1 cellular context compared by ENCODE assay signal in the genomic region with DNA sequence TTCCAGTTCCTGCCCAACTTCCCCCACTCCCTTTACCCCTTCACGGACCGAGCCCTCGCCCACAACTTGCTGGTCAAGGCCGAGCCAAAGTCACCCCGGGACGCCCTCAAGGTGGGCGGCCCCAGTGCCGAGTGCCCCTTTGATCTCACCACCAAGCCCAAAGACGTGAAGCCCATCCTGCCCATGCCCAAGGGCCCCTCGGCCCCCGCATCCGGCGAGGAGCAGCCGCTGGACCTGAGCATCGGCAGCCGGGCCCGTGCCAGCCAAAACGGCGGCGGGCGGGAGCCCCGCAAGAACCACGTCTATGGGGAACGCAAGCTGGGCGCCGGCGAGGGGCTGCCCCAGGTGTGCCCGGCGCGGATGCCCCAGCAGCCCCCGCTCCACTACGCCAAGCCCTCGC.
TF ChIP-seq lines count a peak whose summit lies in the region.

No MANE protein-coding gene starts in this region.

TF ChIP-seq in H1, 55 proteins besides CTCF, POLR2A, EP300 and RAD21:
- TF ChIP-seq CREB1 (IDR thresholded peaks at IDR 0.05) = no peak
- TF ChIP-seq TAF7 (optimal IDR thresholded peaks at IDR 0.05; ENCODE audit: borderline replicate concordance, low read depth, low read length) = no peak
- TF ChIP-seq, protein P1, sequence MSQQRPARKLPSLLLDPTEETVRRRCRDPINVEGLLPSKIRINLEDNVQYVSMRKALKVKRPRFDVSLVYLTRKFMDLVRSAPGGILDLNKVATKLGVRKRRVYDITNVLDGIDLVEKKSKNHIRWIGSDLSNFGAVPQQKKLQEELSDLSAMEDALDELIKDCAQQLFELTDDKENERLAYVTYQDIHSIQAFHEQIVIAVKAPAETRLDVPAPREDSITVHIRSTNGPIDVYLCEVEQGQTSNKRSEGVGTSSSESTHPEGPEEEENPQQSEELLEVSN (IDR thresholded peaks at IDR 0.05) = no peak
- no peak for TF ChIP-seq JUND (IDR thresholded peaks at IDR 0.05; ENCODE audit: low read length)
- TF ChIP-seq SIN3A (conservative IDR thresholded peaks at IDR 0.05 in 1 of 2, IDR thresholded peaks at IDR 0.05 in 1 of 2; ENCODE audit: low read depth in 1 of 2, low read length in 2 of 2) = no peak
- no peak for TF ChIP-seq BACH1 (IDR thresholded peaks at IDR 0.05; ENCODE audit: low read length)
- no peak for TF ChIP-seq SIX5 (IDR thresholded peaks at IDR 0.05; ENCODE audit: low read depth, low read length)
- no peak for TF ChIP-seq MAFK (IDR thresholded peaks at IDR 0.05; ENCODE audit: low read depth, low read length)
- TF ChIP-seq SIRT6 (IDR thresholded peaks at IDR 0.05; ENCODE audit: low read length) = no peak
- no peak for TF ChIP-seq EZH2 (IDR thresholded peaks at IDR 0.05; ENCODE audit: low read depth, low read length, severe bottlenecking)
- no peak for TF ChIP-seq CEBPB (IDR thresholded peaks at IDR 0.05; ENCODE audit: low read depth, low read length)
- TF ChIP-seq CBX5 (IDR thresholded peaks at IDR 0.05; ENCODE audit: low read depth, low read length) = no peak
- TF ChIP-seq, protein P2, sequence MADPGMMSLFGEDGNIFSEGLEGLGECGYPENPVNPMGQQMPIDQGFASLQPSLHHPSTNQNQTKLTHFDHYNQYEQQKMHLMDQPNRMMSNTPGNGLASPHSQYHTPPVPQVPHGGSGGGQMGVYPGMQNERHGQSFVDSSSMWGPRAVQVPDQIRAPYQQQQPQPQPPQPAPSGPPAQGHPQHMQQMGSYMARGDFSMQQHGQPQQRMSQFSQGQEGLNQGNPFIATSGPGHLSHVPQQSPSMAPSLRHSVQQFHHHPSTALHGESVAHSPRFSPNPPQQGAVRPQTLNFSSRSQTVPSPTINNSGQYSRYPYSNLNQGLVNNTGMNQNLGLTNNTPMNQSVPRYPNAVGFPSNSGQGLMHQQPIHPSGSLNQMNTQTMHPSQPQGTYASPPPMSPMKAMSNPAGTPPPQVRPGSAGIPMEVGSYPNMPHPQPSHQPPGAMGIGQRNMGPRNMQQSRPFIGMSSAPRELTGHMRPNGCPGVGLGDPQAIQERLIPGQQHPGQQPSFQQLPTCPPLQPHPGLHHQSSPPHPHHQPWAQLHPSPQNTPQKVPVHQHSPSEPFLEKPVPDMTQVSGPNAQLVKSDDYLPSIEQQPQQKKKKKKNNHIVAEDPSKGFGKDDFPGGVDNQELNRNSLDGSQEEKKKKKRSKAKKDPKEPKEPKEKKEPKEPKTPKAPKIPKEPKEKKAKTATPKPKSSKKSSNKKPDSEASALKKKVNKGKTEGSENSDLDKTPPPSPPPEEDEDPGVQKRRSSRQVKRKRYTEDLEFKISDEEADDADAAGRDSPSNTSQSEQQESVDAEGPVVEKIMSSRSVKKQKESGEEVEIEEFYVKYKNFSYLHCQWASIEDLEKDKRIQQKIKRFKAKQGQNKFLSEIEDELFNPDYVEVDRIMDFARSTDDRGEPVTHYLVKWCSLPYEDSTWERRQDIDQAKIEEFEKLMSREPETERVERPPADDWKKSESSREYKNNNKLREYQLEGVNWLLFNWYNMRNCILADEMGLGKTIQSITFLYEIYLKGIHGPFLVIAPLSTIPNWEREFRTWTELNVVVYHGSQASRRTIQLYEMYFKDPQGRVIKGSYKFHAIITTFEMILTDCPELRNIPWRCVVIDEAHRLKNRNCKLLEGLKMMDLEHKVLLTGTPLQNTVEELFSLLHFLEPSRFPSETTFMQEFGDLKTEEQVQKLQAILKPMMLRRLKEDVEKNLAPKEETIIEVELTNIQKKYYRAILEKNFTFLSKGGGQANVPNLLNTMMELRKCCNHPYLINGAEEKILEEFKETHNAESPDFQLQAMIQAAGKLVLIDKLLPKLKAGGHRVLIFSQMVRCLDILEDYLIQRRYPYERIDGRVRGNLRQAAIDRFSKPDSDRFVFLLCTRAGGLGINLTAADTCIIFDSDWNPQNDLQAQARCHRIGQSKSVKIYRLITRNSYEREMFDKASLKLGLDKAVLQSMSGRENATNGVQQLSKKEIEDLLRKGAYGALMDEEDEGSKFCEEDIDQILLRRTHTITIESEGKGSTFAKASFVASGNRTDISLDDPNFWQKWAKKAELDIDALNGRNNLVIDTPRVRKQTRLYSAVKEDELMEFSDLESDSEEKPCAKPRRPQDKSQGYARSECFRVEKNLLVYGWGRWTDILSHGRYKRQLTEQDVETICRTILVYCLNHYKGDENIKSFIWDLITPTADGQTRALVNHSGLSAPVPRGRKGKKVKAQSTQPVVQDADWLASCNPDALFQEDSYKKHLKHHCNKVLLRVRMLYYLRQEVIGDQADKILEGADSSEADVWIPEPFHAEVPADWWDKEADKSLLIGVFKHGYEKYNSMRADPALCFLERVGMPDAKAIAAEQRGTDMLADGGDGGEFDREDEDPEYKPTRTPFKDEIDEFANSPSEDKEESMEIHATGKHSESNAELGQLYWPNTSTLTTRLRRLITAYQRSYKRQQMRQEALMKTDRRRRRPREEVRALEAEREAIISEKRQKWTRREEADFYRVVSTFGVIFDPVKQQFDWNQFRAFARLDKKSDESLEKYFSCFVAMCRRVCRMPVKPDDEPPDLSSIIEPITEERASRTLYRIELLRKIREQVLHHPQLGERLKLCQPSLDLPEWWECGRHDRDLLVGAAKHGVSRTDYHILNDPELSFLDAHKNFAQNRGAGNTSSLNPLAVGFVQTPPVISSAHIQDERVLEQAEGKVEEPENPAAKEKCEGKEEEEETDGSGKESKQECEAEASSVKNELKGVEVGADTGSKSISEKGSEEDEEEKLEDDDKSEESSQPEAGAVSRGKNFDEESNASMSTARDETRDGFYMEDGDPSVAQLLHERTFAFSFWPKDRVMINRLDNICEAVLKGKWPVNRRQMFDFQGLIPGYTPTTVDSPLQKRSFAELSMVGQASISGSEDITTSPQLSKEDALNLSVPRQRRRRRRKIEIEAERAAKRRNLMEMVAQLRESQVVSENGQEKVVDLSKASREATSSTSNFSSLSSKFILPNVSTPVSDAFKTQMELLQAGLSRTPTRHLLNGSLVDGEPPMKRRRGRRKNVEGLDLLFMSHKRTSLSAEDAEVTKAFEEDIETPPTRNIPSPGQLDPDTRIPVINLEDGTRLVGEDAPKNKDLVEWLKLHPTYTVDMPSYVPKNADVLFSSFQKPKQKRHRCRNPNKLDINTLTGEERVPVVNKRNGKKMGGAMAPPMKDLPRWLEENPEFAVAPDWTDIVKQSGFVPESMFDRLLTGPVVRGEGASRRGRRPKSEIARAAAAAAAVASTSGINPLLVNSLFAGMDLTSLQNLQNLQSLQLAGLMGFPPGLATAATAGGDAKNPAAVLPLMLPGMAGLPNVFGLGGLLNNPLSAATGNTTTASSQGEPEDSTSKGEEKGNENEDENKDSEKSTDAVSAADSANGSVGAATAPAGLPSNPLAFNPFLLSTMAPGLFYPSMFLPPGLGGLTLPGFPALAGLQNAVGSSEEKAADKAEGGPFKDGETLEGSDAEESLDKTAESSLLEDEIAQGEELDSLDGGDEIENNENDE (IDR thresholded peaks at IDR 0.05; ENCODE audit: insufficient replicate concordance, low read length) = no peak
- no peak for TF ChIP-seq CHD1 (IDR thresholded peaks at IDR 0.05; ENCODE audit: low read depth, low read length)
- TF ChIP-seq RFX5 (IDR thresholded peaks at IDR 0.05; ENCODE audit: borderline replicate concordance, low read depth, low read length) = no peak
- TF ChIP-seq EGR1 (IDR thresholded peaks at IDR 0.05; ENCODE audit: borderline replicate concordance, low read depth, low read length) = no peak
- no peak for TF ChIP-seq POLR2AphosphoS5 (IDR thresholded peaks at IDR 0.05; ENCODE audit: low read depth, low read length)
- no peak for TF ChIP-seq BRCA1 (IDR thresholded peaks at IDR 0.05; ENCODE audit: low read depth, low read length)
